In the genomic region with DNA sequence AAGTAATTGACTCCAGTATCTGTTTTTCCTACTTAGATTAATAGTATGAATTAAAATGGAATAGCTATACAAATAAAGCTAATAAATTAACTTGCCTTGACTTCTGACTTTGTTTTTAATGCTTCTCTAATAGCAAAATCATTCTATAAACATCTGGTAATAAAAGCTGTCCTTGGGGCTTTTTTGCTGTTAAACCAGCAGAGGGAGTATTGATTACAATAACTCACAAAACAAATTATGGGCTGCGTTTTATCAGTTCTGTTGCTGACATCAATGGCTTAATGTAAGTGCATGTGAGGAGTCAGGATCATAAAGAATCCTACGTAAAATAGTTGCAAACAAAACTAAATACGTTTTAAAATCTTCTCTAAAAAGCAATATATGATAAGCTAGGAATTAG, we compare ENCODE assay signal across 13 cellular contexts.
DNase-seq lines count a peak whose midpoint lies in the region; ATAC-seq, FAIRE-seq and TF ChIP-seq lines count a peak whose summit lies in the region.
"Had no signal": no experiment of that assay in that cellular context is flagged by ENCODE, and none has a peak within 500 bp of the region (broad histone marks: within the 10 kb centered on the region; RNA-seq: fewer than 3 reads in every experiment).

No MANE protein-coding gene starts in this region.

- H3K36me3 ChIP-seq in GM12878 (ENCODE audit: control insufficient read depth in 2 of 2, insufficient read depth in 2 of 2, low read length in 1 of 2): no peaks in the 10 kb centered on the region

- H3K9me3 Mint-ChIP-seq in nephron: peaks cover 3% of the 10 kb centered on the region

- no peaks in the 10 kb centered on the region for H3K27me3 Mint-ChIP-seq in nephron (ENCODE audit: low read depth)
- H3K27me3 Mint-ChIP-seq: activated naive CD8-positive, alpha-beta T cell treated with anti-CD3 and anti-CD28 coated beads, Interleukin-2, amount 10 ng/mL, durations not matched to agents 7 days and 5 days; naive thymus-derived CD4-positive, alpha-beta T cell had no signal

- TF ChIP-seq POLR2A in GM12878 (IDR thresholded peaks at IDR 0.05; ENCODE audit: low read depth, low read length): no peak

- FAIRE-seq in G401.6 (lab: Jason Lieb, UNC) (peak; percentile 8), GM12878 (lab: Jason Lieb, UNC) (no peak)

- TF ChIP-seq CTCF in GM12878 (IDR thresholded peaks at IDR 0.05 in 2 of 3, conservative IDR thresholded peaks at IDR 0.05 in 1 of 3; ENCODE audit: control insufficient read depth in 2 of 3, extremely low read depth in 1 of 3, insufficient read depth in 1 of 3, low read depth in 3 of 3, low read length in 3 of 3) (peak; percentile 9 to 36 (median 25); a peak in 3 of 6 replicates), nephron (IDR thresholded peaks at IDR 0.05; ENCODE audit: unreplicated experiment in 3 of 3) (peak; percentile 36 to 55 (median 39))

- TF ChIP-seq RAD21 in GM12878 (IDR thresholded peaks at IDR 0.05; ENCODE audit: insufficient read depth, low read depth, low read length): peak; percentile 53; the same call in 1 of the 2 replicates

- H4K20me1 ChIP-seq in GM12878 (ENCODE audit: control insufficient read depth, insufficient read depth): no peaks in the 10 kb centered on the region

- H3K4me1 ChIP-seq in GM12878 (ENCODE audit: control insufficient read depth, insufficient read depth, low read length): no peaks in the 10 kb centered on the region

- 2% methylated on average over 3 of the region's 3 CpGs for WGBS in GM12878 (ENCODE audit: insufficient coverage, insufficient replicate concordance, low lambda C conversion rate, missing lambda C conversion rate)

- no peak overlapping the region for H2AFZ ChIP-seq in GM12878 (ENCODE audit: control insufficient read depth, low read depth, low read length)

- no peaks in the 10 kb centered on the region for H3K27me3 ChIP-seq in GM12878 (replicated peaks in 1 of 2; ENCODE audit: control insufficient read depth in 2 of 2, insufficient read depth in 2 of 2, low read length in 1 of 2)

- H3K9ac ChIP-seq in GM12878 (ENCODE audit: control insufficient read depth, insufficient read depth, low read length): no peak overlapping the region

- SMC1A ChIA-PET in GM12878 (lab: Charles Lee; ENCODE audit: uncharacterized antibody, unreplicated experiment): interaction anchor here (0.8 to 4.2 kb wide), 48 partner anchors 10 to 1181 kb away, joined by 3 to 38 read pairs (median 5); no protein-coding TSS in a partner anchor

- POLR2A ChIA-PET in GM12878 (lab: Charles Lee): interaction anchor here (0.9 kb wide), 1 partner anchor 62 kb away, joined by 3 read pairs; no protein-coding TSS in a partner anchor

- H3K4me1 Mint-ChIP-seq in nephron: no peaks in the 10 kb centered on the region
- H3K4me1 Mint-ChIP-seq: activated naive CD8-positive, alpha-beta T cell treated with anti-CD3 and anti-CD28 coated beads, Interleukin-2, amount 10 ng/mL, durations not matched to agents 7 days and 5 days; naive thymus-derived CD4-positive, alpha-beta T cell had no signal

- CTCF ChIA-PET in GM12878 (lab: Yijun Ruan, JAX): interaction anchor here (0.6 to 3.7 kb wide), 47 partner anchors 10 to 351 kb away, joined by 3 to 42 read pairs (median 4); no protein-coding TSS in a partner anchor

- no peaks in the 10 kb centered on the region for H3K9me3 ChIP-seq in GM12878 (replicated peaks; ENCODE audit: control insufficient read depth, insufficient read depth, low read length)

- TF ChIP-seq EP300 in GM12878 (IDR thresholded peaks at IDR 0.05; ENCODE audit: borderline replicate concordance in 1 of 2, control insufficient read depth in 1 of 2, low read depth in 2 of 2, low read length in 2 of 2): no peak

- H3K4me2 ChIP-seq in GM12878 (ENCODE audit: control insufficient read depth, insufficient read depth): no peak overlapping the region

- H3K27ac ChIP-seq in GM12878 (ENCODE audit: control insufficient read depth, insufficient read depth): no peak overlapping the region

- ATAC-seq in GM12878 (0 out of 3 replicates have a peak, but pooled peaks have one; percentile 20), HG02870 (IDR thresholded peaks at IDR 0.05; ENCODE audit: unreplicated experiment) (no peak), GM18868 (IDR thresholded peaks at IDR 0.05; ENCODE audit: unreplicated experiment) (no peak)
- ATAC-seq: naive thymus-derived CD4-positive, alpha-beta T cell had no signal

- H3K4me3 ChIP-seq in GM12878: no peak overlapping the region

- RAD21 ChIA-PET in GM12878 (lab: Charles Lee; ENCODE audit: unreplicated experiment): interaction anchor here (0.9 to 3.3 kb wide), 27 partner anchors 22 to 271 kb away, joined by 3 to 29 read pairs (median 4); no protein-coding TSS in a partner anchor

- no peak overlapping the region for H3K4me3 Mint-ChIP-seq in nephron
- H3K4me3 Mint-ChIP-seq: activated naive CD8-positive, alpha-beta T cell treated with anti-CD3 and anti-CD28 coated beads, Interleukin-2, amount 10 ng/mL, durations not matched to agents 7 days and 5 days; naive thymus-derived CD4-positive, alpha-beta T cell; T-helper 1 cell treated with Interleukin-12 subunit alpha and Interleukin-12 subunit beta and Interleukin-4 antibody, amounts not matched to agents 30 μg/mL and 1 μg/mL, for 36 hours had no signal

- intact Hi-C loops in GM12878 (cut with micrococcal nuclease; ENCODE audit: unreplicated experiment): loop anchor here (10.0 kb wide), 2 partner anchors 62 to 272 kb away; no protein-coding TSS in a partner anchor

- no peaks in the 10 kb centered on the region for H3K79me2 ChIP-seq in GM12878 (ENCODE audit: control insufficient read depth, insufficient read depth, low read length)

- H3K36me3 Mint-ChIP-seq in nephron (ENCODE audit: low read depth): peaks cover 2% of the 10 kb centered on the region
- H3K36me3 Mint-ChIP-seq: activated naive CD8-positive, alpha-beta T cell treated with anti-CD3 and anti-CD28 coated beads, Interleukin-2, amount 10 ng/mL, durations not matched to agents 7 days and 5 days; naive thymus-derived CD4-positive, alpha-beta T cell had no signal

- in situ Hi-C loops in GM12878 (cut with MboI): no loop called here

- H3K27ac Mint-ChIP-seq in nephron: no peak overlapping the region
- H3K27ac Mint-ChIP-seq: activated naive CD8-positive, alpha-beta T cell treated with anti-CD3 and anti-CD28 coated beads, Interleukin-2, amount 10 ng/mL, durations not matched to agents 7 days and 5 days; naive thymus-derived CD4-positive, alpha-beta T cell; T-helper 1 cell treated with Interleukin-12 subunit alpha and Interleukin-12 subunit beta and Interleukin-4 antibody, amounts not matched to agents 30 μg/mL and 1 μg/mL, for 36 hours had no signal

- DNase-seq in NAMALWA (ENCODE audit: low spot score) (peak; percentile 8), GM12878 (ENCODE audit: low read depth, low spot score) (no peak), glomerular visceral epithelial cell (ENCODE audit: extremely low spot score) (no peak), retina (no peak)
- DNase-seq: activated naive CD8-positive, alpha-beta T cell treated with anti-CD3 and anti-CD28 coated beads, Interleukin-2, amount 10 ng/mL, durations not matched to agents 7 days and 5 days; naive thymus-derived CD4-positive, alpha-beta T cell; NCI-H446 treated with DMSO at 0.1 percent for 48 hours; stimulated activated naive CD4-positive, alpha-beta T cell treated with Interleukin-2 at 50 U/mL for 16 hours had no signal

- BruUV-seq in GM12878 (replicated peaks; lab: Mats Ljungman, UMichigan): no TSS peak

TF ChIP-seq in GM12878, 131 proteins besides CTCF, POLR2A, EP300 and RAD21:
- TF ChIP-seq SMC3 (IDR thresholded peaks at IDR 0.05; ENCODE audit: borderline replicate concordance, low read length) (peak; percentile 13; the same call in 1 of the 2 replicates), NR2C2 (IDR thresholded peaks at IDR 0.05; ENCODE audit: borderline replicate concordance, control insufficient read depth, insufficient read length, low read depth) (no peak)
TF ChIP-seq in GM12878: peak in this region for 1.
